Comparison of ENCODE assay signal across 16 cellular contexts in the genomic region with DNA sequence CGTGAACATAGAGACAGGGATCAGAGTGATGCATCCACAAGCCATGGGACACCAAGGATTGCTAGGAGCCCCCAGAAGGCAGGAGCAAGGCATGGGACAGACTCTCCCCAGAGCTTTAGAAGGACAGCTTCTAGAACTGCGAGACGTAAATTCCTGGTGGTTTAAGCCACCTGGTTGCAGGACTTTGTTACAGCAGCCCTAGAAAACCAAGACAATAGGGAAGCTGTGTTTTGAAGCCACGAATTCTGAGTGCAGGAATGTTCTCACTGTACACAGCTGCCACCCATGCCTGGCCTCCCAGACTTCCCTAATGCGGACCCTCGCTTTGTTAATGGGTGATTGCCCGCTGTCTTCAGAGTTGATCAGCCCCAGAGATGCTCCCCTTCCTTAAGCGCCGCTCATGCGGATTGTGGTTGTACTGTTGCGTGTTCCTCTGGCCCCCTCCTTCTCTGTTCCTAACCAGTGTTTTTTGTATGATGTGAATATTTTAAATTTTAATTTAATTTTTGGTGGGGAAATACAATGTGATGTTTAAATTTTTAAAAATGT.
DNase-seq lines count a peak whose midpoint lies in the region; ATAC-seq and TF ChIP-seq lines count a peak whose summit lies in the region.
"Had no signal": no experiment of that assay in that cellular context is flagged by ENCODE, and none has a peak within 500 bp of the region (broad histone marks: within the 10 kb centered on the region; RNA-seq: fewer than 3 reads in every experiment).

No MANE protein-coding gene starts in this region.

- no peak overlapping the region for H3K56ac ChIP-seq in H9 (ENCODE audit: insufficient read length, low read depth, low read length)

- peaks cover 8% of the 10 kb centered on the region; the same call in 1 of the 2 replicates for H3K4me1 ChIP-seq in H9 (ENCODE audit: insufficient read depth, low read length)

- H3K27me3 ChIP-seq in H9 (ENCODE audit: insufficient read depth, low read length), result no peaks in the 10 kb centered on the region

- DNase-seq in H9 (no peak), WTC11 (ENCODE audit: low spot score) (no peak), left kidney (ENCODE audit: low read depth, low spot score) (peak; percentile 41), retina (peak; percentile 65), LoVo (ENCODE audit: low spot score) (no peak), sciatic nerve (ENCODE audit: low spot score) (no peak), HEK293T (ENCODE audit: extremely low spot score) (no peak)
- DNase-seq in activated effector memory CD4-positive, alpha-beta T cell treated with Interleukin-2 at 50 U/mL for 16 hours, result no peak
- DNase-seq: CD4-positive, alpha-beta T cell; DMS53; NCI-H1048; NCI-H146; NCI-H2081 treated with DMSO at 0.1 percent for 48 hours; NCI-H510A; NCI-H82; PC-9 had no signal

- CTCF ChIA-PET in WTC11 (lab: Charles Lee), result interaction anchor here (0.7 to 1.2 kb wide), 6 partner anchors 27 to 190 kb away, joined by 3 to 4 read pairs (median 3); no protein-coding TSS in a partner anchor
- CTCF ChIA-PET in HEK293T (lab: Yijun Ruan, JAX), result no interaction called here

- H4K91ac ChIP-seq in H9 (ENCODE audit: insufficient read length, low read depth, low read length), result no peak overlapping the region

- peak overlapping the region in 1 of 3 experiments; percentile 54; a peak in 2 of 7 replicates for H3K27ac Mint-ChIP-seq in H9
- 0 out of 2 replicates have a peak overlapping the region, but pooled peaks have one; percentile 24 for H3K27ac Mint-ChIP-seq in WTC11
- H3K27ac Mint-ChIP-seq: CD4-positive, alpha-beta T cell had no signal

- H3K4me1 Mint-ChIP-seq in H9, result peaks cover 28 to 35% of the 10 kb centered on the region in 2 experiments
- H3K4me1 Mint-ChIP-seq in WTC11, result peaks cover 39% of the 10 kb centered on the region

- H3K27ac ChIP-seq in H9 (ENCODE audit: insufficient read length, low read depth, low read length), result no peak overlapping the region
- H3K27ac ChIP-seq: PC-9 had no signal

- intact Hi-C loops in sciatic nerve (cut with DNase I), result no loop called here

- H3K4me3 Mint-ChIP-seq in H9 (no peak overlapping the region), WTC11 (no peak overlapping the region)
- H3K4me3 Mint-ChIP-seq: CD4-positive, alpha-beta T cell had no signal

- no peak overlapping the region for H3K18ac ChIP-seq in H9 (ENCODE audit: insufficient read length, low read depth, low read length)

- no peak overlapping the region for H2AK5ac ChIP-seq in H9 (ENCODE audit: insufficient read length, low read length)

- no peak overlapping the region for H3K9ac ChIP-seq in H9 (ENCODE audit: extremely low read depth, insufficient read length, low read length)

- H3K9me3 ChIP-seq in H9 (ENCODE audit: control insufficient read depth, low read depth, low read length), result no peaks in the 10 kb centered on the region

- H3K4ac ChIP-seq in H9 (ENCODE audit: low read depth, low read length), result no peak overlapping the region

- H2BK15ac ChIP-seq in H9 (ENCODE audit: low read depth, low read length), result no peak overlapping the region

- H3K4me2 ChIP-seq in H9 (ENCODE audit: insufficient read depth, insufficient read length, low read length), result no peak overlapping the region
- H3K4me2 ChIP-seq: PC-9 had no signal

- no peaks in the 10 kb centered on the region for H4K20me1 ChIP-seq in H9 (ENCODE audit: control insufficient read depth, insufficient read depth, insufficient read length)

- POLR2A ChIA-PET in WTC11 (lab: Charles Lee), result no interaction called here
- POLR2A ChIA-PET in HEK293T (lab: Yijun Ruan, JAX), result no interaction called here

- no peak overlapping the region for H3K23ac ChIP-seq in H9 (ENCODE audit: insufficient read length, low read depth, low read length)

- no peak overlapping the region for H2BK5ac ChIP-seq in H9 (ENCODE audit: insufficient read length, low read length)

- TF ChIP-seq CTCF in H9 (conservative IDR thresholded peaks at IDR 0.05) (peak; percentile 30; the same call in 1 of the 3 replicates), WTC11 (IDR thresholded peaks at IDR 0.05) (no peak)

- no peak overlapping the region for H3K14ac ChIP-seq in H9 (ENCODE audit: insufficient read depth, low read length)

- no peaks in the 10 kb centered on the region for H3K23me2 ChIP-seq in H9 (ENCODE audit: insufficient read length, low read depth, low read length, poor library complexity, severe bottlenecking)

- no peak overlapping the region for H2BK20ac ChIP-seq in H9 (ENCODE audit: low read depth, low read length, poor library complexity, severe bottlenecking)

- no peak overlapping the region for H4K5ac ChIP-seq in H9 (ENCODE audit: insufficient read length, low read depth, low read length)

- H3K79me1 ChIP-seq in H9 (ENCODE audit: insufficient read depth, low read depth, low read length, poor library complexity, severe bottlenecking), result no peaks in the 10 kb centered on the region

- H3K36me3 Mint-ChIP-seq in H9 (ENCODE audit: insufficient read depth in 1 of 3, low read depth in 3 of 3) (no peaks in the 10 kb centered on the region), WTC11 (no peaks in the 10 kb centered on the region)

- no peak overlapping the region for H2BK120ac ChIP-seq in H9 (ENCODE audit: low read depth, low read length, poor library complexity, severe bottlenecking)

- H3T11ph ChIP-seq in H9 (ENCODE audit: low read length), result no peak overlapping the region

- no CpG with 5 or more reads among the region's 11 CpGs for WGBS in H9 (ENCODE audit: extremely low coverage, insufficient read length, low lambda C conversion rate)

- H2BK12ac ChIP-seq in H9 (ENCODE audit: insufficient read length, low read depth, low read length), result no peak overlapping the region

- ATAC-seq in WTC11, result peak; percentile 38; the same call in 1 of the 2 replicates
- ATAC-seq in sciatic nerve, result no peak

- H3K79me2 ChIP-seq in H9 (ENCODE audit: insufficient read depth, low read length), result no peaks in the 10 kb centered on the region

- no peaks in the 10 kb centered on the region for H3K27me3 Mint-ChIP-seq in H9 (ENCODE audit: low read depth)
- no peaks in the 10 kb centered on the region for H3K27me3 Mint-ChIP-seq in WTC11 (ENCODE audit: low read depth)
- H3K27me3 Mint-ChIP-seq: CD4-positive, alpha-beta T cell had no signal

- no peak overlapping the region for H4K8ac ChIP-seq in H9 (replicated peaks; ENCODE audit: insufficient read length, low read depth, low read length)

- no peak overlapping the region for H2AFZ ChIP-seq in H9 (ENCODE audit: low read length)
- H2AFZ ChIP-seq: PC-9 had no signal

- H3K9me3 Mint-ChIP-seq in H9 (no peaks in the 10 kb centered on the region), WTC11 (no peaks in the 10 kb centered on the region)
- H3K9me3 Mint-ChIP-seq: CD4-positive, alpha-beta T cell had no signal

TF ChIP-seq in HEK293T, 16 proteins besides CTCF, POLR2A, EP300 and RAD21:
- no peak for TF ChIP-seq TARDBP (IDR thresholded peaks at IDR 0.05)
- no peak for TF ChIP-seq SP1 (IDR thresholded peaks at IDR 0.05)
- TF ChIP-seq FOXK2 (IDR thresholded peaks at IDR 0.05), result no peak
- no peak for TF ChIP-seq FOXM1 (IDR thresholded peaks at IDR 0.05; ENCODE audit: borderline replicate concordance)
- no peak for TF ChIP-seq LEF1 (IDR thresholded peaks at IDR 0.05; ENCODE audit: borderline replicate concordance)
- TF ChIP-seq ZNF384 (IDR thresholded peaks at IDR 0.05), result no peak
- no peak for TF ChIP-seq HDGF (IDR thresholded peaks at IDR 0.05; ENCODE audit: borderline replicate concordance)
- TF ChIP-seq SUZ12 (IDR thresholded peaks at IDR 0.05), result no peak
- no peak for TF ChIP-seq CTBP1 (IDR thresholded peaks at IDR 0.05; ENCODE audit: borderline replicate concordance)
- TF ChIP-seq ELF4 (IDR thresholded peaks at IDR 0.05), result no peak
- TF ChIP-seq BHLHE40 (IDR thresholded peaks at IDR 0.05; ENCODE audit: borderline replicate concordance), result no peak
- no peak for TF ChIP-seq PKNOX1 (IDR thresholded peaks at IDR 0.05)
- no peak for TF ChIP-seq FOXA1 (IDR thresholded peaks at IDR 0.05)
- no peak for TF ChIP-seq ARNT (IDR thresholded peaks at IDR 0.05)
- TF ChIP-seq NFRKB (IDR thresholded peaks at IDR 0.05), result no peak
- TF ChIP-seq L3MBTL2 (conservative IDR thresholded peaks at IDR 0.05), result no peak

Comparison
In these comparisons a context has a peak if more than half of its experiments do, and no peak if none do; other contexts are left out.
1. DNase-seq: peak in left kidney (single experiment) and retina (single experiment); none in H9 (single experiment), WTC11 (single experiment), activated effector memory CD4-positive, alpha-beta T cell treated with Interleukin-2 at 50 U/mL for 16 hours (single experiment), LoVo (single experiment), sciatic nerve (single experiment) and HEK293T (single experiment).